8 cellular contexts compared by ENCODE assay signal in genomic region chr17:58666858-58667267, GRCh38. TPM values are rescaled to one million over a fixed set of nuclear protein-coding genes. Genes with fewer than 3 reads are reported as not detected.
A peak's percentile ranks its signal among the peaks of the same experiment; 100 is the strongest.
DNase-seq lines count a peak whose midpoint lies in the region; ATAC-seq, FAIRE-seq and TF ChIP-seq lines count a peak whose summit lies in the region.

No MANE protein-coding gene starts in this region.

- dilution Hi-C loops in keratinocyte (cut with MboI; ENCODE audit: extremely low pct_ligation_motif_present, low sequenced_read_pairs), result no loop called here

- DNase-seq in DMS53 (lab: John Stamatoyannopoulos, UW), result peak; percentile 92
- DNase-seq in amniotic stem cell (lab: John Stamatoyannopoulos, UW), result peak; percentile 22
- DNase-seq in keratinocyte (ENCODE audit: low read depth, low spot score), result no peak
- peak; percentile 51 for DNase-seq in stimulated activated CD8-positive, alpha-beta memory T cell treated with anti-CD3 and anti-CD28 coated beads, Interleukin-4, amount 100 ng/mL, for 48 hours
- no peak for DNase-seq in H54 (ENCODE audit: insufficient read length, low spot score)

- H3K9me2 ChIP-seq in OCI-LY1 (ENCODE audit: low read depth, low read length), result no peaks in the 10 kb centered on the region

- peak overlapping the region; percentile 76 for H3K4me2 ChIP-seq in OCI-LY1 (ENCODE audit: low read length)
- H3K4me2 ChIP-seq in keratinocyte (ENCODE audit: control insufficient read depth, extremely low read depth, insufficient read depth, low read depth, low read length), result peak overlapping the region; percentile 22

- H3K27ac ChIP-seq in OCI-LY1 (ENCODE audit: low read depth, low read length, poor library complexity, severe bottlenecking), result no peak overlapping the region
- no peak overlapping the region for H3K27ac ChIP-seq in keratinocyte (ENCODE audit: control insufficient read depth, insufficient read depth, low read length)

- no peaks in the 10 kb centered on the region for H3K9me1 ChIP-seq in keratinocyte (ENCODE audit: control insufficient read depth, extremely low read depth, insufficient read depth, low read length)

- H3K4me3 ChIP-seq in OCI-LY1 (ENCODE audit: low read depth, low read length, poor library complexity, severe bottlenecking) (peak overlapping the region; percentile 51), keratinocyte (ENCODE audit: control insufficient read depth in 2 of 3, extremely low read depth in 1 of 3, insufficient read depth in 2 of 3, low read depth in 1 of 3, low read length in 3 of 3) (no peak overlapping the region)

- H4K20me1 ChIP-seq in OCI-LY1 (ENCODE audit: insufficient read depth, low read length) (no peaks in the 10 kb centered on the region), keratinocyte (ENCODE audit: control insufficient read depth, extremely low read depth, insufficient read depth, low read length) (no peaks in the 10 kb centered on the region)

- H3K27me3 ChIP-seq in OCI-LY1 (ENCODE audit: insufficient read depth, low read length), result peaks cover 4% of the 10 kb centered on the region; the same call in 1 of the 2 replicates
- no peaks in the 10 kb centered on the region for H3K27me3 ChIP-seq in keratinocyte (ENCODE audit: control insufficient read depth, extremely low read depth, insufficient read depth, low read length)

- ATAC-seq in HG02759 (IDR thresholded peaks at IDR 0.05; ENCODE audit: unreplicated experiment) (no peak), GM19328 (IDR thresholded peaks at IDR 0.05; ENCODE audit: unreplicated experiment) (no peak)

- FAIRE-seq in keratinocyte (lab: Jason Lieb, UNC) (no peak), H54 (lab: Jason Lieb, UNC) (no peak)

- H3K36me3 ChIP-seq in OCI-LY1 (ENCODE audit: insufficient read depth, low read length) (no peaks in the 10 kb centered on the region), keratinocyte (ENCODE audit: control insufficient read depth in 2 of 2, extremely low read depth in 1 of 2, insufficient read depth in 2 of 2, low read length in 2 of 2) (no peaks in the 10 kb centered on the region)

- TF ChIP-seq POLR2A in H54 (IDR thresholded peaks at IDR 0.05; ENCODE audit: low read depth, low read length), result no peak

- H3K9ac ChIP-seq in OCI-LY1 (ENCODE audit: low read length), result no peak overlapping the region; the same call in 1 of the 2 replicates
- H3K9ac ChIP-seq in keratinocyte (ENCODE audit: control insufficient read depth, extremely low read depth, insufficient read depth, low read length), result no peak overlapping the region

- peaks cover 9% of the 10 kb centered on the region for H3K4me1 ChIP-seq in OCI-LY1 (ENCODE audit: insufficient read depth, low read length, severe bottlenecking)
- peaks cover 5% of the 10 kb centered on the region for H3K4me1 ChIP-seq in keratinocyte (ENCODE audit: control insufficient read depth, extremely low read depth, insufficient read depth, low read length)

- H3K79me2 ChIP-seq in OCI-LY1 (ENCODE audit: insufficient read depth, low read length) (no peaks in the 10 kb centered on the region), keratinocyte (ENCODE audit: control insufficient read depth, insufficient read depth, low read length) (no peaks in the 10 kb centered on the region)

- peaks cover 2% of the 10 kb centered on the region; the same call in 1 of the 2 replicates for H3F3A ChIP-seq in OCI-LY1 (ENCODE audit: insufficient read depth, low read length)

- H3K9me3 ChIP-seq in OCI-LY1 (ENCODE audit: low read length) (no peaks in the 10 kb centered on the region), keratinocyte (ENCODE audit: control insufficient read depth, low read depth, low read length) (no peaks in the 10 kb centered on the region)

- H2AFZ ChIP-seq in OCI-LY1 (ENCODE audit: low read length) (peak overlapping the region; percentile 7; the same call in 1 of the 2 replicates), keratinocyte (ENCODE audit: control insufficient read depth, low read length) (no peak overlapping the region)

- no peak for TF ChIP-seq CTCF in OCI-LY1 (IDR thresholded peaks at IDR 0.05; ENCODE audit: low read length)
- TF ChIP-seq CTCF in keratinocyte (optimal IDR thresholded peaks at IDR 0.05 in 1 of 3, IDR thresholded peaks at IDR 0.05 in 1 of 3, conservative IDR thresholded peaks at IDR 0.05 in 1 of 3; ENCODE audit: extremely low read depth in 1 of 3, insufficient read depth in 2 of 3, low read length in 3 of 3), result no peak

RNA-seq across cellular contexts. Expression of gene TEX14, which starts 25.0 kb away (rescaled TPM):
- 0.03 to 0.27 TPM (median 0.16 TPM) in 3 replicates for polyA plus RNA-seq in keratinocyte
- polyA plus RNA-seq in keratinocyte (2011; ENCODE audit: low read depth), result 0.21 TPM
- polyA plus RNA-seq in keratinocyte (2011; cell fraction: cytosol; rRNA removed), result 0.05 TPM in 2 replicates
- 0.22 and 0.25 TPM in 2 replicates for polyA plus RNA-seq in keratinocyte (2011; cell fraction: nucleus; rRNA removed)
- polyA plus RNA-seq in keratinocyte (2012; ENCODE audit: low replicate concordance), result 0.07 and 0.17 TPM in 2 replicates
- polyA minus RNA-seq in keratinocyte, result 0.06 TPM in 1 of 3 replicates, not detected in the others
- polyA minus RNA-seq in keratinocyte (2011; cell fraction: cytosol; rRNA and poly(A)+ RNA removed), result not detected
- 0.11 TPM in 1 of 2 replicates, not detected in the other for polyA minus RNA-seq in keratinocyte (2011; cell fraction: nucleus; rRNA and poly(A)+ RNA removed)

RNA-seq across cellular contexts. Expression of gene RAD51C, which starts 25.5 kb away (rescaled TPM):
- 19.4 to 41.8 TPM (median 21.3 TPM) in 3 replicates for polyA plus RNA-seq in keratinocyte
- polyA plus RNA-seq in keratinocyte (2011; ENCODE audit: low read depth), result 5.8 TPM
- polyA plus RNA-seq in keratinocyte (2011; cell fraction: cytosol; rRNA removed), result 20.1 and 43.0 TPM in 2 replicates
- 14.6 and 19.4 TPM in 2 replicates for polyA plus RNA-seq in keratinocyte (2011; cell fraction: nucleus; rRNA removed)
- 14.5 and 22.8 TPM in 2 replicates for polyA plus RNA-seq in keratinocyte (2012; ENCODE audit: low replicate concordance)
- polyA minus RNA-seq in keratinocyte, result 8.2 to 34.9 TPM (median 11.5 TPM) in 3 replicates
- polyA minus RNA-seq in keratinocyte (2011; cell fraction: cytosol; rRNA and poly(A)+ RNA removed), result 9.4 TPM
- polyA minus RNA-seq in keratinocyte (2011; cell fraction: nucleus; rRNA and poly(A)+ RNA removed), result 3.0 and 5.6 TPM in 2 replicates

Comparison
In these comparisons a context has a peak if more than half of its experiments do, and no peak if none do; other contexts are left out.
1. DNase-seq: peak in DMS53 (single experiment), amniotic stem cell (single experiment) and stimulated activated CD8-positive, alpha-beta memory T cell treated with anti-CD3 and anti-CD28 coated beads, Interleukin-4, amount 100 ng/mL, for 48 hours (single experiment); none in keratinocyte (single experiment) and H54 (single experiment).